In the genomic region with DNA sequence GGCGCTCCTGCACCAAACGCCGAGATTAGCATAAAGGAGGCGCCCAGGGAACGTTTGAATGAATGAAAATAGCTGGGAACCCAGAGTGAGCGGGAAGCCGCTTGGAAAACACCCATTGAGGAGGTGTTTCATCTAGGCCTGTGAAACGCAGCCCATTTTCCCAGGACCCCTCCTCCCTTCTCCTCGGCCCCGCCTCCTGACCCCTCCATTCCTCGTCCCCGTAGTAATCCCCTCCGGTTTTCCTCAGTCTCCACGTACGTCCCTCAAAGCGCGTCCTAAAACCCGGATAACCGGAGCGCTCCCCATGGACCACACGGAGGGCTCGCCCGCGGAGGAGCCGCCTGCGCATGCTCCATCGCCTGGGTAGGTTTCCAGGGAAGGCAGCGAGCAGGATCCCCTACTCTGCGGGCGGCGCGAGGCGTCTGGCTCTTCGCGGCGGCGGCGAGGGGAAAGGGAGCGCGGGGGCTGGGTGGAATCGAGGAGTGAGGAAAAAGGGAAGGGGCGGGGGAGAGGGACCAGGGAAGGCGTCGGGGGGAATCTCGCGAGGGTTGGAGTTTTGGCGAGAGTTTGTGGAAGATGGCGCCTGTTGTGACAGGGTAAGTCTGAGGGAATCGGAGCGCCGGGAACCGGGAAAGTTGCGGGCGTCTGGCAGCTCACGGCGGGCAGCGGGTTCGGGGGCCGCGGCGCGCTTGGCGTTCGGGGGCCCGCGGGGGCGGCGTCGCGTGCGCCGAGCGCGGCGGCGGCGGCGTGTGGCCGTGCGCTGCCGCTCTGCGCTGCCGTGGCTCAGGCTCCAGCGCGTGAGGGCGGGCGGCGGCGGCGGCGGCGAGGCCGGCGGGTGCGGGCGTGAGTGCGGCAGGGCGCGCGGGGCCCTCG, we compare ENCODE assay signal across 8 cellular contexts. TPM values are rescaled to one million over a fixed set of nuclear protein-coding genes. Genes with fewer than 3 reads are reported as not detected.
DNase-seq lines count a peak whose midpoint lies in the region; ATAC-seq, FAIRE-seq and TF ChIP-seq lines count a peak whose summit lies in the region.

RBPJ (plus strand) TSS at position 562 of the 873 bp plus-strand sequence; CDS start at position 577, 15 bp downstream.

- H3K4me1 Mint-ChIP-seq in Caco-2 (ENCODE audit: low read depth, unreplicated experiment): peaks cover 12% of the 10 kb centered on the region

- H3K4me1 ChIP-seq in Caco-2 (peaks cover 12% of the 10 kb centered on the region; the same call in 1 of the 2 replicates), Karpas-422 (ENCODE audit: low read length) (peaks cover 25% of the 10 kb centered on the region), muscle layer of colon (ENCODE audit: insufficient read depth, low read length) (peaks cover 17% of the 10 kb centered on the region)

- H3K36me3 ChIP-seq in Caco-2 (ENCODE audit: control insufficient read depth, insufficient read depth, low read length) (no peaks in the 10 kb centered on the region), Karpas-422 (ENCODE audit: insufficient read depth, low read length) (no peaks in the 10 kb centered on the region), muscle layer of colon (ENCODE audit: insufficient read depth, low read length) (no peaks in the 10 kb centered on the region)

- H2AFZ ChIP-seq in Karpas-422 (ENCODE audit: low read length): peak within 1 kb of the TSS; percentile 94

- H3K27ac ChIP-seq in Karpas-422 (ENCODE audit: low read length) (peak within 1 kb of the TSS; percentile 49), muscle layer of colon (ENCODE audit: low read depth, low read length) (peak within 1 kb of the TSS; percentile 94)

- ATAC-seq in GM21528 (IDR thresholded peaks at IDR 0.05; ENCODE audit: low FRiP score, unreplicated experiment) (peak; percentile 25), esophagus mucosa (peak; percentile 81)

- peak within 1 kb of the TSS; percentile 72 for H3K4me3 ChIP-seq in Caco-2 (ENCODE audit: low read depth, low read length)
- peak within 1 kb of the TSS; percentile 93 for H3K4me3 ChIP-seq in Karpas-422 (ENCODE audit: low read length)
- H3K4me3 ChIP-seq in muscle layer of colon (ENCODE audit: low read depth in 1 of 2, low read length in 2 of 2): peak within 1 kb of the TSS; percentile 79 to 96

- H3K9me3 ChIP-seq in Caco-2: no peaks in the 10 kb centered on the region
- no peaks in the 10 kb centered on the region for H3K9me3 ChIP-seq in Karpas-422 (ENCODE audit: low read length)
- no peaks in the 10 kb centered on the region for H3K9me3 ChIP-seq in muscle layer of colon (ENCODE audit: low read length)

- no peak for TF ChIP-seq CTCF in Caco-2 (IDR thresholded peaks at IDR 0.05; ENCODE audit: insufficient read depth in 1 of 2, low read depth in 1 of 2, low read length in 1 of 2, severe bottlenecking in 1 of 2, unreplicated experiment in 1 of 2)

- DNase-seq in Caco-2: peak; percentile 91 to 94
- peak; percentile 92 for DNase-seq in Karpas-422
- peak; percentile 87 for DNase-seq in RCC 7860 (ENCODE audit: low spot score)
- DNase-seq in activated T-cell treated with anti-CD3 and anti-CD28 coated beads, Interleukin-2, amount 50 U/mL, for 48 hours: peak; percentile 90 to 91
- DNase-seq in stimulated activated CD8-positive, alpha-beta memory T cell treated with anti-CD3 and anti-CD28 coated beads, Interleukin-7, amount 100 ng/mL, for 1 hour (ENCODE audit: low read depth in 2 of 2): peak; percentile 62 to 66

- H3K27me3 ChIP-seq in Caco-2 (replicated peaks; ENCODE audit: control insufficient read depth, insufficient read depth, low read length) (no peaks in the 10 kb centered on the region), Karpas-422 (ENCODE audit: low read length) (no peaks in the 10 kb centered on the region), muscle layer of colon (ENCODE audit: control insufficient read depth in 1 of 2, insufficient read depth in 2 of 2, low read length in 2 of 2) (no peaks in the 10 kb centered on the region)

- BruUV-seq in Caco-2 (replicated peaks; lab: Mats Ljungman, UMichigan): TSS peak; percentile 47

- H3K79me2 ChIP-seq in Karpas-422 (ENCODE audit: low read length): peaks cover 34% of the 10 kb centered on the region

- CTCF ChIA-PET in Caco-2 (lab: Charles Lee): no interaction called here

- peak within 1 kb of the TSS; percentile 88 for H3K4me3 Mint-ChIP-seq in Caco-2 (ENCODE audit: unreplicated experiment)

- H3K9ac ChIP-seq in Karpas-422 (ENCODE audit: low read length) (peak within 1 kb of the TSS; percentile 87), muscle layer of colon (ENCODE audit: low read length) (peak within 1 kb of the TSS; percentile 84)

- POLR2A ChIA-PET in Caco-2 (lab: Charles Lee): no interaction called here

- intact Hi-C loops in Caco-2 (cut with micrococcal nuclease; ENCODE audit: unreplicated experiment): loop anchor here (5.0 to 10.0 kb wide), 2 partner anchors 148 to 296 kb away; no protein-coding TSS in a partner anchor

- H3K36me3 Mint-ChIP-seq in Caco-2 (ENCODE audit: insufficient read depth, unreplicated experiment): peaks cover 24% of the 10 kb centered on the region

- peaks cover 22% of the 10 kb centered on the region for H3K9me3 Mint-ChIP-seq in Caco-2 (ENCODE audit: unreplicated experiment)

- FAIRE-seq in RCC 7860 (lab: Jason Lieb, UNC): peak; percentile 44

- no peaks in the 10 kb centered on the region for H3K27me3 Mint-ChIP-seq in Caco-2 (ENCODE audit: insufficient read depth, unreplicated experiment)

- H3K27ac Mint-ChIP-seq in Caco-2 (ENCODE audit: unreplicated experiment): peak within 1 kb of the TSS; percentile 76

- H4K20me1 ChIP-seq in Karpas-422 (ENCODE audit: insufficient read depth, low read depth, low read length): peaks cover 36% of the 10 kb centered on the region

- peak within 1 kb of the TSS; percentile 93 for H3K4me2 ChIP-seq in Karpas-422 (ENCODE audit: low read depth, low read length, poor library complexity, severe bottlenecking)

- H3K9me2 ChIP-seq in Karpas-422 (replicated peaks; ENCODE audit: insufficient read depth, low read length): no peaks in the 10 kb centered on the region

RNA-seq across cellular contexts. Expression of gene RBPJ, which starts in this region (rescaled TPM):
- total RNA-seq in Caco-2 (2022) (35.8 and 38.8 TPM in 2 replicates), esophagus mucosa (23.6 TPM)
- 23.8 and 36.8 TPM in 2 replicates for total RNA-seq in Karpas-422 (2014; rRNA removed; shearing (Covaris generic); ENCODE audit: low replicate concordance)

Comparison
In these comparisons a context has a peak if more than half of its experiments do, and no peak if none do; other contexts are left out.
1. Peak in every context shown above with its lines: DNase-seq, ATAC-seq, H3K4me3 ChIP-seq and H3K27ac ChIP-seq.